ENCODE assay signal across 10 cellular contexts in the genomic region with DNA sequence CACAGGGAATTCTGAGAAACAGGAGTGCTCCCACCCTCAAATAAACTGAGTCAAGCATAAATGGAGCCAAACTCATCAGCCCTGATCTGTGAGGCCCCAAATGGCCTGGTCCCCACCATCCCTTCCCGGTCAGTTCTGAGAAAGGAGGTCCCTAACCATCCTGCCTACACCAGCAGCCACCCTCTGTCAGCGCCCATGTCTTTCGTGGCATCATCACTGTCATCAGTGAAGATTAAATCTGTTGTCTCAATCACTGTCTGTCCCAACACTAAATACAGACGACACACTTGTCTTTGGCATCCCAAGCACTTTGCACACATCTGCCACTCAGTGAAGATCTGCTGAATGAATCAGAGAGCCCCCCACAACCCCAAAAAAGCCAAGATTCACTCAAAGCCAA. TPM values are rescaled to one million over a fixed set of nuclear protein-coding genes. Genes with fewer than 3 reads are reported as not detected.
DNase-seq lines count a peak whose midpoint lies in the region; ATAC-seq and TF ChIP-seq lines count a peak whose summit lies in the region.
"Had no signal": no experiment of that assay in that cellular context is flagged by ENCODE, and none has a peak within 500 bp of the region (broad histone marks: within the 10 kb centered on the region; RNA-seq: fewer than 3 reads in every experiment).

No MANE protein-coding gene starts in this region.

- POLR2A ChIA-PET in CD4-positive, alpha-beta T cell (lab: Charles Lee) = interaction anchor here (0.6 to 5.6 kb wide), 3 partner anchors 9 to 24 kb away, joined by 3 to 81 read pairs (median 3); partner anchors contain the start of gene VPS37B

- peaks cover 47% of the 10 kb centered on the region for H3K36me3 ChIP-seq in RWPE2 (ENCODE audit: low read depth)
- H3K36me3 ChIP-seq in gastroesophageal sphincter = peaks cover 0 to 21% of the 10 kb centered on the region in 2 donors
- H3K36me3 ChIP-seq in prostate gland = no peaks in the 10 kb centered on the region
- H3K36me3 ChIP-seq in tibial nerve = peaks cover 0 to 19% (median 8%) of the 10 kb centered on the region in 3 donors

- WGBS in gastroesophageal sphincter (ENCODE audit: low coverage in 1 of 2), 2 donors = 50 to 89% methylated on average over 1 to 4 of the region's 4 CpGs
- WGBS in prostate gland = 79% methylated on average over 4 of the region's 4 CpGs
- WGBS in tibial nerve, 2 donors = 77 to 82% methylated on average over 4 of the region's 4 CpGs

- DNase-seq in CD4-positive, alpha-beta T cell = peak in 1 of 10 experiments; percentile 19
- DNase-seq in RWPE2 (ENCODE audit: low spot score) (peak; percentile 26), prostate gland (ENCODE audit: low spot score) (no peak), NCI-H2196 (lab: John Stamatoyannopoulos, UW; ENCODE audit: unreplicated experiment) (no peak), tibial nerve (ENCODE audit: low spot score in 2 of 2) (no peak), NCI-H1417 treated with DMSO at 0.1 percent for 48 hours (lab: John Stamatoyannopoulos, UW) (no peak)
- DNase-seq in activated CD4-positive, CD25-positive, alpha-beta regulatory T cell treated with anti-CD3 and anti-CD28 coated beads, Interleukin-2, amount 50 U/mL, for 72 hours = no peak
- DNase-seq: Karpas-422, mammary epithelial cell had no signal

- no peaks in the 10 kb centered on the region for H3K27me3 ChIP-seq in CD4-positive, alpha-beta T cell (ENCODE audit: control insufficient read depth, insufficient read depth, low read length)
- H3K27me3 ChIP-seq in RWPE2 (ENCODE audit: insufficient read depth, poor library complexity, severe bottlenecking) (no peaks in the 10 kb centered on the region), gastroesophageal sphincter (no peaks in the 10 kb centered on the region), prostate gland (replicated peaks; ENCODE audit: insufficient read depth) (no peaks in the 10 kb centered on the region), tibial nerve (no peaks in the 10 kb centered on the region)

- H3K9me3 Mint-ChIP-seq in CD4-positive, alpha-beta T cell = no peaks in the 10 kb centered on the region

- peaks cover 40% of the 10 kb centered on the region for H3K36me3 Mint-ChIP-seq in CD4-positive, alpha-beta T cell (ENCODE audit: low read depth)

- peak overlapping the region; percentile 28 for H3K4me3 Mint-ChIP-seq in CD4-positive, alpha-beta T cell

- H3K27ac ChIP-seq in CD4-positive, alpha-beta T cell (ENCODE audit: low read depth, low read length) = no peak overlapping the region
- H3K27ac ChIP-seq in RWPE2 (ENCODE audit: poor library complexity, severe bottlenecking) (peak overlapping the region; percentile 80), gastroesophageal sphincter (peak overlapping the region in 3 of 4 donors; percentile 82 to 86 (median 84)), prostate gland (peak overlapping the region; percentile 80 to 86), tibial nerve (peak overlapping the region in 2 of 4 donors; percentile 87 to 89)

- CTCF ChIA-PET in CD4-positive, alpha-beta T cell (lab: Charles Lee) = interaction anchor here (1.0 kb wide), 1 partner anchor 15 kb away, joined by 4 read pairs; no protein-coding TSS in a partner anchor

- ATAC-seq in CD4-positive, alpha-beta T cell (ENCODE audit: poor library complexity) = no peak
- ATAC-seq in RWPE2 (ENCODE audit: low read depth) (no peak), gastroesophageal sphincter (no peak)

- intact Hi-C loops in CD4-positive, alpha-beta T cell (cut with DNase I, micrococcal nuclease) = loop anchor here in 1 of 2 experiments (2.0 to 5.0 kb wide), 2 partner anchors 25 to 364 kb away; no protein-coding TSS in a partner anchor
- intact Hi-C loops in prostate gland (cut with DNase I) = no loop called here

- TF ChIP-seq POLR2A in gastroesophageal sphincter (IDR thresholded peaks at IDR 0.05) (no peak), prostate gland (IDR thresholded peaks at IDR 0.05) (no peak), tibial nerve (IDR thresholded peaks at IDR 0.05) (no peak)

- no peak for TF ChIP-seq EP300 in gastroesophageal sphincter (IDR thresholded peaks at IDR 0.05)
- TF ChIP-seq EP300 in tibial nerve (IDR thresholded peaks at IDR 0.05) = no peak

- H3K4me1 ChIP-seq in RWPE2 (ENCODE audit: insufficient read depth, poor library complexity, severe bottlenecking) (peaks cover 57% of the 10 kb centered on the region), gastroesophageal sphincter (peaks cover 0 to 99% (median 37%) of the 10 kb centered on the region in 3 donors), prostate gland (replicated peaks) (peaks cover 57% of the 10 kb centered on the region), tibial nerve (peaks cover 0 to 89% (median 56%) of the 10 kb centered on the region in 4 donors)

- TF ChIP-seq CTCF in CD4-positive, alpha-beta T cell (IDR thresholded peaks at IDR 0.05) = no peak
- TF ChIP-seq CTCF in RWPE2 (IDR thresholded peaks at IDR 0.05; ENCODE audit: poor library complexity, severe bottlenecking) = no peak
- TF ChIP-seq CTCF in gastroesophageal sphincter (IDR thresholded peaks at IDR 0.05) = no peak
- no peak for TF ChIP-seq CTCF in prostate gland (IDR thresholded peaks at IDR 0.05)
- no peak for TF ChIP-seq CTCF in tibial nerve (IDR thresholded peaks at IDR 0.05)

- peak overlapping the region; percentile 61 for H3K27ac Mint-ChIP-seq in CD4-positive, alpha-beta T cell

- H3K4me3 ChIP-seq in RWPE2 (ENCODE audit: severe bottlenecking) = no peak overlapping the region
- H3K4me3 ChIP-seq in gastroesophageal sphincter = no peak overlapping the region
- no peak overlapping the region for H3K4me3 ChIP-seq in prostate gland
- H3K4me3 ChIP-seq in tibial nerve = no peak overlapping the region

- peaks cover 85% of the 10 kb centered on the region for H3K4me1 Mint-ChIP-seq in CD4-positive, alpha-beta T cell (ENCODE audit: low read depth)

- H3K9me3 ChIP-seq in CD4-positive, alpha-beta T cell (ENCODE audit: control insufficient read depth, low read length) = no peaks in the 10 kb centered on the region
- no peaks in the 10 kb centered on the region for H3K9me3 ChIP-seq in RWPE2 (ENCODE audit: severe bottlenecking)
- no peaks in the 10 kb centered on the region for H3K9me3 ChIP-seq in gastroesophageal sphincter
- H3K9me3 ChIP-seq in prostate gland = no peaks in the 10 kb centered on the region
- no peaks in the 10 kb centered on the region for H3K9me3 ChIP-seq in tibial nerve

- H3K27me3 Mint-ChIP-seq in CD4-positive, alpha-beta T cell = no peaks in the 10 kb centered on the region

RNA-seq across cellular contexts. Expression of gene VPS37B, which starts 22.4 kb away (rescaled TPM):
- total RNA-seq in CD4-positive, alpha-beta T cell = 100 to 1,000 TPM in 1 of 2 experiments, 10 to 100 TPM in 1; 97.7 to 104 TPM
- total RNA-seq in gastroesophageal sphincter (10 to 100 TPM; 23.4 to 47.4 (median 29.3) TPM), prostate gland (10 to 100 TPM; 37.6 to 67.7 TPM), tibial nerve (10 to 100 TPM; 24.5 to 28.4 (median 25.8) TPM)

RNA-seq across cellular contexts. Expression of gene HIP1R, which starts 38.3 kb away (rescaled TPM):
- 100 to 1,000 TPM; 184 to 185 TPM for total RNA-seq in CD4-positive, alpha-beta T cell
- total RNA-seq in gastroesophageal sphincter (10 to 100 TPM; 10.2 to 32.5 (median 23.9) TPM), prostate gland (10 to 100 TPM; 45.1 to 79.3 TPM), tibial nerve (10 to 100 TPM; 10.3 to 22.5 (median 16.9) TPM)
